8 cellular contexts compared by ENCODE assay signal in the genomic region with DNA sequence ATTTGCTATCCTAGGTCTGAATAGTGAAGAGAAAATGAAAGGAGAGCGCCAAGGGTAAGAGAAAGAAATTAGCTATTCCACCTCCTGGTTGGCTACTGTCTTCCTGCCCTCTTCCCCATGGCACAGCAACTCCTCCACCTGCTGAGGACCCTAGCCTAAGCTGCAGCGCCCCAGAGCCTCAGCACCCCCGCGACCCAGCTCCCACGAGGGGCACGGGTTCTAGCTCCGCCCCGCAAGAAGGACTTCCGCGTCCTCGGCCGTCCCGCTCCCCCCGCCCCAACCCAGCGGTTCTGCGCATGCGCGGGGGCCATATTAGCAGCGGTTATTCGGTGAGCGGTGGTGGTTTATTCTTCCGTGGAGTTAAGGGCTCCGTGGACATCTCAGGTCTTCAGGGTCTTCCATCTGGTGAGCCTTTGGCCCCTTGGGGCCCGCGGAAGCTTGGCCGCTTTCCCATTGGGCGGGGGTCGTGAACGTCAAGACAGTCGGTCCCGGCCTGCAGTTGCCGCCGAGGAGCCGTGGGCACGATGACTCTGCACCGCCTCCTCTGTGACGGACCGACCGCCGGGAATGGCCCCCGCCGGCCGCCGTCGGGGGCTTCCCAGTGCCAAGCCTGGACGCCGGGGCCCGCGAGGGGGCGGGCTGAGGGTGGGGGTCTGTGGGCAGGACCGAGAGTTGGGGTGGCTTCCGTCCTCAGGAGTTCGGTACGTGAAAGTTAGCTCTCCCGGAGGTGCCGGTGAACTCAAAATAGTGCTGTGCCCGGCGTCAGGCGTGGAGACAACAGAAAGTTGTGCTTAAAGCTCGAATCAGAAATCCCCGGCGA. TPM values are rescaled to one million over a fixed set of nuclear protein-coding genes. Genes with fewer than 3 reads are reported as not detected.
DNase-seq lines count a peak whose midpoint lies in the region; ATAC-seq and TF ChIP-seq lines count a peak whose summit lies in the region.

A gene (plus strand): TSS at position 310 of the 820 bp plus-strand sequence. CDS start 1,484 bp downstream, outside the sequence.

- TF ChIP-seq CTCF in transverse colon (IDR thresholded peaks at IDR 0.05), result peak in 3 of 5 experiments; percentile 8 to 32 (median 14)

- peaks cover 0 to 14% (median 7%) of the 10 kb centered on the region in 4 donors for H3K36me3 ChIP-seq in transverse colon

- no peaks in the 10 kb centered on the region for H3K9me3 ChIP-seq in transverse colon

- peak within 1 kb of the TSS; percentile 94 to 96 (median 95) for H3K27ac ChIP-seq in transverse colon

- peak within 1 kb of the TSS; percentile 76 to 82 (median 78) for H3K4me3 ChIP-seq in transverse colon

- TF ChIP-seq EP300 in transverse colon (IDR thresholded peaks at IDR 0.05; ENCODE audit: low read depth), result no peak

- TF ChIP-seq POLR2A in GM10847 (IDR thresholded peaks at IDR 0.05; ENCODE audit: extremely low read depth, insufficient read length) (peak; percentile 93), transverse colon (IDR thresholded peaks at IDR 0.05) (peak; percentile 85)

- no peaks in the 10 kb centered on the region for H3K27me3 ChIP-seq in transverse colon

- intact Hi-C loops in Right ventricle myocardium superior (cut with DNase I), result no loop called here
- intact Hi-C loops in transverse colon (cut with DNase I; ENCODE audit: low total_unique reads), result no loop called here

- WGBS in transverse colon (ENCODE audit: low coverage in 1 of 2), 2 donors, result 0% methylated on average over 44 of the region's 62 CpGs; no CpG with 5 or more reads in 1 of the 2 donors

- ATAC-seq in HG02610 (IDR thresholded peaks at IDR 0.05; ENCODE audit: unreplicated experiment) (peak; percentile 77), Right ventricle myocardium superior (ENCODE audit: poor library complexity) (peak; percentile 96)

- in situ Hi-C loops in transverse colon (cut with MboI; ENCODE audit: low pct_ligation_motif_present in 1 of 4, low pct_unique_long_range_greater_than_20kb in 1 of 4, low sequenced_read_pairs in 3 of 4), result no loop called here

- DNase-seq in NCI-H1105 (lab: John Stamatoyannopoulos, UW) (peak; percentile 73), SW 1271 (lab: John Stamatoyannopoulos, UW) (peak; percentile 63 to 88), Right ventricle myocardium superior (peak; percentile 96), pons (ENCODE audit: low spot score) (peak; percentile 87), transverse colon (peak; percentile 94)
- peak; percentile 91 for DNase-seq in activated naive CD8-positive, alpha-beta T cell treated with anti-CD3 and anti-CD28 coated beads, Interleukin-2, amount 50 U/mL, for 16 hours (ENCODE audit: low read depth, low spot score)

- peaks cover 9 to 23% (median 14%) of the 10 kb centered on the region in 4 donors for H3K4me1 ChIP-seq in transverse colon

RNA-seq across cellular contexts. Expression of the gene that starts here (rescaled TPM):
- total RNA-seq in Right ventricle myocardium superior (113 TPM), transverse colon (100 to 1,000 TPM in 2 of 4 donors, 10 to 100 TPM in 2; 22.8 to 113 (median 76.4) TPM)

Comparison
In these comparisons a context has a peak if more than half of its experiments do, and no peak if none do; other contexts are left out.
1. Peak in every context shown above with its lines: DNase-seq, ATAC-seq, H3K4me3 ChIP-seq and H3K27ac ChIP-seq.